Comparison of ENCODE assay signal across 13 cellular contexts in genomic region chr10:124975977-124976514, GRCh38. TPM values are rescaled to one million over a fixed set of nuclear protein-coding genes. Genes with fewer than 3 reads are reported as not detected.
DNase-seq lines count a peak whose midpoint lies in the region; ATAC-seq and TF ChIP-seq lines count a peak whose summit lies in the region.
"Had no signal": no experiment of that assay in that cellular context is flagged by ENCODE, and none has a peak within 500 bp of the region (broad histone marks: within the 10 kb centered on the region; RNA-seq: fewer than 3 reads in every experiment).

No MANE protein-coding gene starts in this region.

- in situ Hi-C loops in HAP-1 (cut with MboI; ENCODE audit: low sequenced_read_pairs) = loop anchor here (25.0 kb wide), 1 partner anchor 439 kb away; no protein-coding TSS in a partner anchor

- H3K4me3 Mint-ChIP-seq in CD4-positive, alpha-beta T cell = no peak overlapping the region
- H3K4me3 Mint-ChIP-seq: activated T-cell treated with anti-CD3 and anti-CD28 coated beads, Interleukin-2, amount 50 U/mL, for 4 hours had no signal

- peaks cover 26% of the 10 kb centered on the region for H3K4me1 Mint-ChIP-seq in CD4-positive, alpha-beta T cell (ENCODE audit: low read depth)

- H3K27me3 Mint-ChIP-seq in CD4-positive, alpha-beta T cell = no peaks in the 10 kb centered on the region

- DNase-seq in CD4-positive, alpha-beta T cell = no peak
- DNase-seq in glomerular visceral epithelial cell (ENCODE audit: extremely low spot score) (peak; percentile 90), right atrium auricular region (ENCODE audit: low spot score) (no peak), HAP-1 (ENCODE audit: low spot score in 2 of 2) (no peak)
- DNase-seq in activated CD4-positive, alpha-beta T cell treated with anti-CD3 and anti-CD28 coated beads for 48 hours = no peak
- DNase-seq: activated T-cell treated with anti-CD3 and anti-CD28 coated beads, Interleukin-2, amount 50 U/mL, for 4 hours; AML-193; effector CD8-positive, alpha-beta T cell; stimulated activated CD8-positive, alpha-beta memory T cell treated with anti-CD3 and anti-CD28 coated beads, Interleukin-4, amount 100 ng/mL, for 48 hours had no signal

- H3K4me1 ChIP-seq in right atrium auricular region (peaks cover 0 to 18% of the 10 kb centered on the region in 2 donors), HAP-1 (no peaks in the 10 kb centered on the region)

- CTCF ChIA-PET in CD4-positive, alpha-beta T cell (lab: Charles Lee) = no interaction called here

- POLR2A ChIA-PET in CD4-positive, alpha-beta T cell (lab: Charles Lee) = no interaction called here

- no peak for TF ChIP-seq CTCF in CD4-positive, alpha-beta T cell (IDR thresholded peaks at IDR 0.05)
- TF ChIP-seq CTCF in right atrium auricular region (IDR thresholded peaks at IDR 0.05) = no peak

- peaks cover 84% of the 10 kb centered on the region for H3K36me3 Mint-ChIP-seq in CD4-positive, alpha-beta T cell (ENCODE audit: low read depth)

- H3K4me3 ChIP-seq in right atrium auricular region = no peak overlapping the region
- no peak overlapping the region for H3K4me3 ChIP-seq in HAP-1

- no peaks in the 10 kb centered on the region for H3K9me3 ChIP-seq in CD4-positive, alpha-beta T cell (ENCODE audit: control insufficient read depth, low read length)
- H3K9me3 ChIP-seq in right atrium auricular region (no peaks in the 10 kb centered on the region), HAP-1 (no peaks in the 10 kb centered on the region)

- peak overlapping the region; percentile 63 for H3K27ac Mint-ChIP-seq in CD4-positive, alpha-beta T cell

- H3K27me3 ChIP-seq in CD4-positive, alpha-beta T cell (ENCODE audit: control insufficient read depth, insufficient read depth, low read length) = no peaks in the 10 kb centered on the region
- H3K27me3 ChIP-seq in right atrium auricular region (no peaks in the 10 kb centered on the region), HAP-1 (ENCODE audit: low read depth) (no peaks in the 10 kb centered on the region)

- intact Hi-C loops in CD4-positive, alpha-beta T cell (cut with DNase I, micrococcal nuclease) = no loop called here

- peaks cover 22% of the 10 kb centered on the region for H3K36me3 ChIP-seq in right atrium auricular region
- H3K36me3 ChIP-seq in HAP-1 (replicated peaks) = peaks cover 15% of the 10 kb centered on the region

- ATAC-seq in CD4-positive, alpha-beta T cell (ENCODE audit: poor library complexity) = no peak
- ATAC-seq in GM19463 (IDR thresholded peaks at IDR 0.05; ENCODE audit: unreplicated experiment) (peak; percentile 79), HG03457 (IDR thresholded peaks at IDR 0.05; ENCODE audit: unreplicated experiment) (peak; percentile 64), GM18858 (IDR thresholded peaks at IDR 0.05; ENCODE audit: unreplicated experiment) (no peak)

- no peak overlapping the region for H3K27ac ChIP-seq in CD4-positive, alpha-beta T cell (ENCODE audit: low read depth, low read length)
- no peak overlapping the region for H3K27ac ChIP-seq in right atrium auricular region
- H3K27ac ChIP-seq: HL-60 had no signal

- no peaks in the 10 kb centered on the region for H3K9me3 Mint-ChIP-seq in CD4-positive, alpha-beta T cell
- H3K9me3 Mint-ChIP-seq: activated T-cell treated with anti-CD3 and anti-CD28 coated beads, Interleukin-2, amount 50 U/mL, for 4 hours had no signal

RNA-seq across cellular contexts. Expression of gene ZRANB1, which starts 34.1 kb away (rescaled TPM):
- 10 to 100 TPM; 21.2 to 22.2 TPM for total RNA-seq in CD4-positive, alpha-beta T cell
- total RNA-seq in right atrium auricular region = 10 to 100 TPM; 24.1 to 24.9 TPM

Comparison
In these comparisons a context has a peak if more than half of its experiments do, and no peak if none do; other contexts are left out.
1. ATAC-seq: peak in GM19463 (single experiment) and HG03457 (single experiment); none in CD4-positive, alpha-beta T cell (single experiment) and GM18858 (single experiment).